ENCODE assay signal across 23 cellular contexts in genomic region chr7:91293840-91294239, GRCh38.
"Had no signal": no experiment of that assay in that cellular context is flagged by ENCODE, and none has a peak within 500 bp of the region (broad histone marks: within the 10 kb centered on the region; RNA-seq: fewer than 3 reads in every experiment).

No MANE protein-coding gene starts in this region.

- H3K4me3 ChIP-seq: body of pancreas, cardiac muscle cell, colonic mucosa, neural progenitor cell, spleen, testis, transverse colon had no signal

- H3K36me3 ChIP-seq: cardiac muscle cell, colonic mucosa, neural progenitor cell, spleen, transverse colon had no signal

- ATAC-seq: body of pancreas; naive thymus-derived CD4-positive, alpha-beta T cell; right cardiac atrium; stimulated activated naive CD8-positive, alpha-beta T cell treated with anti-CD3 and anti-CD28 coated beads, Interleukin-15, Interleukin-2, amounts not matched to agents 100 U/mL and 50 U/mL, for 24 hours had no signal

- H3K27me3 ChIP-seq: cardiac muscle cell, colonic mucosa, spleen, testis, transverse colon had no signal

- H3K9me3 ChIP-seq: body of pancreas, colonic mucosa, spleen, testis, transverse colon had no signal

- H3K27ac ChIP-seq: cardiac muscle cell, colonic mucosa, neural progenitor cell, spleen, testis, transverse colon had no signal

- H3K4me1 ChIP-seq: colonic mucosa, neural progenitor cell, spleen, transverse colon had no signal

- DNase-seq: activated CD4-positive, alpha-beta T cell treated with anti-CD3 and anti-CD28 coated beads for 4 hours; activated CD4-positive, alpha-beta T cell treated with anti-CD3 and anti-CD28 coated beads, Interleukin-2, amount 50 U/mL, for 48 hours; activated CD8-positive, alpha-beta memory T cell treated with anti-CD3 and anti-CD28 coated beads for 24 hours; activated effector memory CD4-positive, alpha-beta T cell treated with Interleukin-2 at 50 U/mL for 16 hours; activated naive CD4-positive, alpha-beta T cell treated with Interleukin-2 at 50 U/mL for 16 hours; anterior cingulate cortex; body of pancreas; cerebellar nuclear complex; colonic mucosa; effector CD8-positive, alpha-beta T cell; foreskin melanocyte; midbrain; naive thymus-derived CD4-positive, alpha-beta T cell; occipital lobe; right cardiac atrium; spleen; stimulated activated CD4-positive, alpha-beta T cell treated with anti-CD3 and anti-CD28 coated beads, Interleukin-2, amount 100 ng/mL, for 48 hours; stimulated activated naive CD8-positive, alpha-beta T cell treated with anti-CD3 and anti-CD28 coated beads, Interleukin-15, Interleukin-2, amounts not matched to agents 100 U/mL and 50 U/mL, for 24 hours; T-helper 1 cell; testis; transverse colon had no signal
